In the genomic region with DNA sequence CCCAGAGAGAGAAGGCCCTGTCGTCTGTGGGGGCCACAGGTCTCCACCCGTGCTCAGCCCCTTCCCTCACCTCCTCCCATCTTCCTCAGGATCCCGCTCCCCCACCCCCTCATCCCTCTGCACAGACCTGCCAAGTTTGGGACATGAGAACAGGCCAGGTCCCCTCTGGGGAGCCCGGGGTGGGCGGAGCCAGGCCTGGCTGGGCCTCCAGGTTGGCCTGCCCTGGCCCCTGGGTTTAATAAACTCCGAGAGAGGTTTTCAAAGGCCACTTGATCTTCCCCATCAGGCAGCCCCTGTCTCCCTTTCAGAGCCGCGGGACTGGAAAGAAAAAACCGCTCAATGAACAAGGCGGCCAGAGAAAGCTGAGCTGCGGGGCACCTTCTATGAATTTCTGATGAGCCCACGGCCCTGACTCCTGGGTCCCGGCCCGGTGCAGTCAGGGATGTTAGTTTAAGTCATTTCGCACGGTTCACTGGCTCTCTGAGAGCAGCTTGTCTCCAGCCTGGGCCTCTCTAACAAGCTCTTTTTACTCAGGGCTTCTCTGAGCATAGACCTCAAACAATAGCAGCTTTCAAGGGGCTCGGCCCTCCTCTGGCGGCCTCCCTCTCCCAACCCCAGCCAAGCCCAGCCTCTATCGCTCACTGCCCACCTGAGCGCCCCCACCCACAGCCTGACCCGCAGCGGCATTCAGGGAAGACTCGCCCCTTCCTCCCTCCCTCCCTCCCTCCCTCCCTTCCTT, we compare ENCODE assay signal across 11 cellular contexts.
A peak's percentile ranks its signal among the peaks of the same experiment; 100 is the strongest.
DNase-seq lines count a peak whose midpoint lies in the region; ATAC-seq and TF ChIP-seq lines count a peak whose summit lies in the region.
"Had no signal": no experiment of that assay in that cellular context is flagged by ENCODE, and none has a peak within 500 bp of the region (broad histone marks: within the 10 kb centered on the region; RNA-seq: fewer than 3 reads in every experiment).

No MANE protein-coding gene starts in this region.

- peak overlapping the region; percentile 98 for H2BK5ac ChIP-seq in neuronal stem cell (ENCODE audit: low read length)

- H3K9me3 Mint-ChIP-seq in GM23338 = peaks cover 5% of the 10 kb centered on the region
- H3K9me3 Mint-ChIP-seq in activated CD8-positive, alpha-beta memory T cell treated with anti-CD3 and anti-CD28 coated beads, Interleukin-2, amount 10 ng/mL, durations not matched to agents 7 days and 5 days (ENCODE audit: low read depth) = no peaks in the 10 kb centered on the region

- peak overlapping the region; percentile 13 for H4K91ac ChIP-seq in neuronal stem cell (ENCODE audit: low read depth, low read length, poor library complexity)

- TF ChIP-seq CTCF in GM23338 (conservative IDR thresholded peaks at IDR 0.05; ENCODE audit: low read depth in 2 of 2) = 0 out of 4 replicates have a peak, but pooled peaks of 1 of the 2 experiments have one; percentile 3
- TF ChIP-seq CTCF in GM10266 (IDR thresholded peaks at IDR 0.05; ENCODE audit: control insufficient read depth, insufficient read depth, low read depth, missing control alignments) = no peak

- CTCF ChIA-PET in activated CD8-positive, alpha-beta memory T cell treated with anti-CD3 and anti-CD28 coated beads, Interleukin-2, amount 10 ng/mL, durations not matched to agents 7 days and 5 days (lab: Charles Lee) = no interaction called here

- H3K9me2 ChIP-seq in GM23338 (ENCODE audit: insufficient read depth) = no peaks in the 10 kb centered on the region

- no peaks in the 10 kb centered on the region for H3K79me1 ChIP-seq in neuronal stem cell (ENCODE audit: low read depth, low read length)

- no peak overlapping the region for H3K23ac ChIP-seq in neuronal stem cell (ENCODE audit: low read depth, low read length, poor library complexity)

- H3F3A ChIP-seq in GM23338 (replicated peaks; ENCODE audit: low read depth) = 0 out of 2 replicates have a peak, but pooled peaks cover 2% of the 10 kb centered on the region

- peak overlapping the region; percentile 61 for H3K4me3 Mint-ChIP-seq in GM23338
- no peak overlapping the region for H3K4me3 Mint-ChIP-seq in activated CD8-positive, alpha-beta memory T cell treated with anti-CD3 and anti-CD28 coated beads, Interleukin-2, amount 10 ng/mL, durations not matched to agents 7 days and 5 days

- no peak overlapping the region for H4K8ac ChIP-seq in neuronal stem cell (ENCODE audit: low read depth, low read length)

- H3K4ac ChIP-seq in neuronal stem cell (ENCODE audit: low read length) = peak overlapping the region; percentile 81

- H3K27ac Mint-ChIP-seq in GM23338 = peak overlapping the region; percentile 59; the same call in 1 of the 2 replicates
- H3K27ac Mint-ChIP-seq in activated CD8-positive, alpha-beta memory T cell treated with anti-CD3 and anti-CD28 coated beads, Interleukin-2, amount 10 ng/mL, durations not matched to agents 7 days and 5 days = no peak overlapping the region

- H2AK5ac ChIP-seq in neuronal stem cell (ENCODE audit: low read depth, low read length) = peak overlapping the region; percentile 79

- peaks cover 9% of the 10 kb centered on the region for H3K27me3 Mint-ChIP-seq in GM23338 (ENCODE audit: insufficient read depth, low read depth, poor library complexity)
- no peaks in the 10 kb centered on the region for H3K27me3 Mint-ChIP-seq in activated CD8-positive, alpha-beta memory T cell treated with anti-CD3 and anti-CD28 coated beads, Interleukin-2, amount 10 ng/mL, durations not matched to agents 7 days and 5 days

- H3K79me2 ChIP-seq in GM23338 (replicated peaks; ENCODE audit: insufficient read depth) = no peaks in the 10 kb centered on the region

- peaks cover 4 to 14% of the 10 kb centered on the region in 2 donors for H3K9me3 ChIP-seq in neuronal stem cell (replicated peaks in 1 of 2; ENCODE audit: control insufficient read depth in 2 of 2, insufficient read depth in 1 of 2, low read depth in 1 of 2, low read length in 2 of 2)
- H3K9me3 ChIP-seq: mucosa of descending colon had no signal

- H3K18ac ChIP-seq in neuronal stem cell (ENCODE audit: low read length) = peak overlapping the region; percentile 98

- H2BK12ac ChIP-seq in neuronal stem cell (ENCODE audit: low read length) = peak overlapping the region; percentile 19

- H3K4me3 ChIP-seq in GM23338 (peak overlapping the region; percentile 53), neuronal stem cell (ENCODE audit: low read length in 2 of 2) (peak overlapping the region in 1 of 2 donors; percentile 20)
- H3K4me3 ChIP-seq: mucosa of descending colon had no signal

- no CpG with 5 or more reads among the region's 23 CpGs for WGBS in neuronal stem cell (ENCODE audit: extremely low coverage in 2 of 2, insufficient read length in 2 of 2, insufficient replicate concordance in 1 of 2), 2 donors

- no peaks in the 10 kb centered on the region for H3K36me3 ChIP-seq in GM23338 (ENCODE audit: insufficient read depth)
- no peaks in the 10 kb centered on the region for H3K36me3 ChIP-seq in neuronal stem cell (replicated peaks in 1 of 2; ENCODE audit: control insufficient read depth in 2 of 2, insufficient read depth in 2 of 2, low read length in 2 of 2)

- H2AFZ ChIP-seq in GM23338 (peak overlapping the region; percentile 100), neuronal stem cell (ENCODE audit: low read length) (no peak overlapping the region)

- H3K4me1 ChIP-seq in GM23338 (ENCODE audit: insufficient read depth) (peaks cover 36% of the 10 kb centered on the region), neuronal stem cell (ENCODE audit: control insufficient read depth in 2 of 2, insufficient read depth in 1 of 2, low read depth in 1 of 2, low read length in 2 of 2) (peaks cover 16 to 39% of the 10 kb centered on the region in 2 donors)

- DNase-seq in GM23338 (ENCODE audit: low spot score) (peak; percentile 74), NCI-H2107 treated with DMSO at 0.1 percent for 48 hours (lab: John Stamatoyannopoulos, UW; ENCODE audit: unreplicated experiment) (peak; percentile 69), ecto neural progenitor cell (ENCODE audit: low spot score) (peak; percentile 87), neuronal stem cell (ENCODE audit: low spot score) (peak; percentile 92), GM10266 (ENCODE audit: extremely low spot score) (no peak)
- no peak for DNase-seq in activated CD8-positive, alpha-beta memory T cell treated with anti-CD3 and anti-CD28 coated beads, Interleukin-2, amount 10 ng/mL, durations not matched to agents 7 days and 5 days
- DNase-seq: mucosa of descending colon; stimulated activated CD4-positive, alpha-beta T cell treated with anti-CD3 and anti-CD28 coated beads, Interleukin-4, amount 100 ng/mL, for 1 hour; T-helper 9 cell had no signal

- H3K4me1 Mint-ChIP-seq in GM23338 = peaks cover 40% of the 10 kb centered on the region
- no peaks in the 10 kb centered on the region for H3K4me1 Mint-ChIP-seq in activated CD8-positive, alpha-beta memory T cell treated with anti-CD3 and anti-CD28 coated beads, Interleukin-2, amount 10 ng/mL, durations not matched to agents 7 days and 5 days

- peak overlapping the region; percentile 71 for H2BK15ac ChIP-seq in neuronal stem cell (ENCODE audit: low read length)

- peak overlapping the region; percentile 74 for H3K27ac ChIP-seq in GM23338 (ENCODE audit: low read depth)
- peak overlapping the region; percentile 98 for H3K27ac ChIP-seq in neuronal stem cell (replicated peaks; ENCODE audit: low read length)

- H3K9ac ChIP-seq in neuronal stem cell (ENCODE audit: low read depth, low read length, poor library complexity) = peak overlapping the region; percentile 63

- H4K20me1 ChIP-seq in GM23338 (replicated peaks; ENCODE audit: insufficient read depth) = no peaks in the 10 kb centered on the region

- ATAC-seq in GM23338 (peak; percentile 74), SK-N-SH treated with all-trans-retinoic acid at 6 μM for 48 hours (no peak), GM21390 (IDR thresholded peaks at IDR 0.05; ENCODE audit: unreplicated experiment) (no peak)
- ATAC-seq in activated CD8-positive, alpha-beta memory T cell treated with anti-CD3 and anti-CD28 coated beads, Interleukin-2, amount 10 ng/mL, durations not matched to agents 7 days and 5 days = no peak

- H3K27me3 ChIP-seq in GM23338 (ENCODE audit: insufficient read depth) (no peaks in the 10 kb centered on the region), neuronal stem cell (ENCODE audit: control insufficient read depth in 3 of 3, insufficient read depth in 3 of 3, low read depth in 1 of 3, low read length in 3 of 3) (peaks cover 0 to 77% (median 0%) of the 10 kb centered on the region in 3 experiments)

- H3K14ac ChIP-seq in neuronal stem cell (ENCODE audit: low read length) = no peak overlapping the region

- H3K4me2 ChIP-seq in GM23338 (peak overlapping the region; percentile 85), neuronal stem cell (ENCODE audit: insufficient read depth, low read length, poor library complexity, severe bottlenecking) (peak overlapping the region; percentile 51)

- no peak overlapping the region for H2BK120ac ChIP-seq in neuronal stem cell (ENCODE audit: low read depth, low read length)

- 0 out of 3 replicates have a peak, but pooled peaks cover 4% of the 10 kb centered on the region for H3K36me3 Mint-ChIP-seq in GM23338 (ENCODE audit: low read depth)
- no peaks in the 10 kb centered on the region for H3K36me3 Mint-ChIP-seq in activated CD8-positive, alpha-beta memory T cell treated with anti-CD3 and anti-CD28 coated beads, Interleukin-2, amount 10 ng/mL, durations not matched to agents 7 days and 5 days

TF ChIP-seq in GM23338, 12 proteins besides CTCF, POLR2A, EP300 and RAD21:
- peak; percentile 5; the same call in 1 of the 2 replicates for TF ChIP-seq POLR2AphosphoS5 (IDR thresholded peaks at IDR 0.05; ENCODE audit: low read depth)
- TF ChIP-seq ZNF331 (CRISPR knock-in tag; IDR thresholded peaks at IDR 0.05; ENCODE audit: low read depth) = no peak

TF ChIP-seq in SK-N-SH treated with all-trans-retinoic acid at 6 μM for 48 hours, 23 proteins besides CTCF, POLR2A, EP300 and RAD21 (continues in another document):
- TF ChIP-seq GLIS3 (CRISPR knock-in tag; IDR thresholded peaks at IDR 0.05) = no peak
- TF ChIP-seq BACH2 (CRISPR knock-in tag; IDR thresholded peaks at IDR 0.05; ENCODE audit: borderline replicate concordance) = no peak
- TF ChIP-seq, protein P1, sequence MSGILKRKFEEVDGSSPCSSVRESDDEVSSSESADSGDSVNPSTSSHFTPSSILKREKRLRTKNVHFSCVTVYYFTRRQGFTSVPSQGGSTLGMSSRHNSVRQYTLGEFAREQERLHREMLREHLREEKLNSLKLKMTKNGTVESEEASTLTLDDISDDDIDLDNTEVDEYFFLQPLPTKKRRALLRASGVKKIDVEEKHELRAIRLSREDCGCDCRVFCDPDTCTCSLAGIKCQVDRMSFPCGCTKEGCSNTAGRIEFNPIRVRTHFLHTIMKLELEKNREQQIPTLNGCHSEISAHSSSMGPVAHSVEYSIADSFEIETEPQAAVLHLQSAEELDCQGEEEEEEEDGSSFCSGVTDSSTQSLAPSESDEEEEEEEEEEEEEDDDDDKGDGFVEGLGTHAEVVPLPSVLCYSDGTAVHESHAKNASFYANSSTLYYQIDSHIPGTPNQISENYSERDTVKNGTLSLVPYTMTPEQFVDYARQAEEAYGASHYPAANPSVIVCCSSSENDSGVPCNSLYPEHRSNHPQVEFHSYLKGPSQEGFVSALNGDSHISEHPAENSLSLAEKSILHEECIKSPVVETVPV (CRISPR knock-in tag; IDR thresholded peaks at IDR 0.05) = no peak

Comparison
In these comparisons a context has a peak if more than half of its experiments do, and no peak if none do; other contexts are left out.
1. DNase-seq: peak in GM23338 (single experiment), NCI-H2107 treated with DMSO at 0.1 percent for 48 hours (single experiment), ecto neural progenitor cell (single experiment) and neuronal stem cell (single experiment); none in GM10266 (single experiment) and activated CD8-positive, alpha-beta memory T cell treated with anti-CD3 and anti-CD28 coated beads, Interleukin-2, amount 10 ng/mL, durations not matched to agents 7 days and 5 days (single experiment).